Comparison of ENCODE assay signal across 1 cellular context in genomic region chr1:85326851-85327250, GRCh38.
TF ChIP-seq lines count a peak whose summit lies in the region.

No MANE protein-coding gene starts in this region.

TF ChIP-seq in HepG2, 621 proteins besides CTCF, POLR2A, EP300 and RAD21:
- TF ChIP-seq E2F2 (CRISPR knock-in tag; IDR thresholded peaks at IDR 0.05; ENCODE audit: borderline replicate concordance), result no peak
- TF ChIP-seq ZNF251 (CRISPR knock-in tag; IDR thresholded peaks at IDR 0.05), result no peak
- no peak for TF ChIP-seq SNAPC5 (CRISPR knock-in tag; IDR thresholded peaks at IDR 0.05; ENCODE audit: borderline replicate concordance)
- TF ChIP-seq ARID5B (CRISPR knock-in tag; IDR thresholded peaks at IDR 0.05), result no peak
- TF ChIP-seq ZNF772 (CRISPR knock-in tag; IDR thresholded peaks at IDR 0.05), result no peak
- TF ChIP-seq TBX3 (IDR thresholded peaks at IDR 0.05; ENCODE audit: borderline replicate concordance), result no peak
- no peak for TF ChIP-seq TFE3 (CRISPR knock-in tag; IDR thresholded peaks at IDR 0.05)
- TF ChIP-seq ZNF484 (CRISPR knock-in tag; IDR thresholded peaks at IDR 0.05; ENCODE audit: borderline replicate concordance, low read depth), result no peak
- TF ChIP-seq FOXO1 (CRISPR knock-in tag; IDR thresholded peaks at IDR 0.05), result no peak
- TF ChIP-seq ZNF678 (CRISPR knock-in tag; IDR thresholded peaks at IDR 0.05), result no peak
- no peak for TF ChIP-seq THYN1 (CRISPR knock-in tag; IDR thresholded peaks at IDR 0.05; ENCODE audit: borderline replicate concordance, low read depth)
- no peak for TF ChIP-seq SMAD3 (CRISPR knock-in tag; IDR thresholded peaks at IDR 0.05)
- TF ChIP-seq NAIF1 (CRISPR knock-in tag; IDR thresholded peaks at IDR 0.05; ENCODE audit: borderline replicate concordance), result no peak
- TF ChIP-seq NFRKB (IDR thresholded peaks at IDR 0.05), result no peak
- TF ChIP-seq ZNF180 (CRISPR knock-in tag; IDR thresholded peaks at IDR 0.05; ENCODE audit: borderline replicate concordance, low read depth), result no peak
- TF ChIP-seq ARID4A (CRISPR knock-in tag; IDR thresholded peaks at IDR 0.05; ENCODE audit: borderline replicate concordance), result no peak
- TF ChIP-seq FOXM1 (CRISPR knock-in tag; IDR thresholded peaks at IDR 0.05), result no peak
- no peak for TF ChIP-seq ZMAT3 (CRISPR knock-in tag; conservative IDR thresholded peaks at IDR 0.05)
- TF ChIP-seq ZNF674 (CRISPR knock-in tag; IDR thresholded peaks at IDR 0.05; ENCODE audit: low read depth), result no peak
